16 cellular contexts compared by ENCODE assay signal in the genomic region with DNA sequence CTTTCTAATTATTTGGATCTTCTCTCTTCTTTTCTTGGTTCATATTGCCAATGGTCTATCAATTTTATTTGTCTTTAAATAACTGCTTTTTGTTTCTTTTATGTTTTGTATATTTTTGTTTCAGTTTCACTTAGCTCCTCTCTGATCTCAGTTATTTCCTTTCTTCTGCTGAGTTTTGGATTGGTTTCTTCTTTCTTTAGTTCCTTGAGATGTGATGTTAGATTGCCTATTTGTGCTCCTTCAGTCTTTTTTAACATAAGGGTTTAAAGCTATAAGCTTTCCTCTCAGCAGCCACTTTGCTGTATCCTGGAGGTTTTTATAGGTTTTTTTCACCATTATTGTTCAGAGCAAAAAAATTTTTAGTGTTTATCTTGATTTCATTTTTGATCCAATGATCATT.
"Had no signal": no experiment of that assay in that cellular context is flagged by ENCODE, and none has a peak within 500 bp of the region (broad histone marks: within the 10 kb centered on the region; RNA-seq: fewer than 3 reads in every experiment).

No MANE protein-coding gene starts in this region.

- H3K9me3 ChIP-seq: colonic mucosa, neutrophil, sigmoid colon, SK-N-SH, spleen, tibial artery had no signal

- DNase-seq: activated CD4-positive, alpha-beta T cell treated with anti-CD3 and anti-CD28 coated beads for 48 hours; activated CD8-positive, alpha-beta memory T cell treated with anti-CD3 and anti-CD28 coated beads, Interleukin-2, amount 50 U/mL, for 48 hours; activated effector memory CD4-positive, alpha-beta T cell treated with Interleukin-2 at 50 U/mL for 16 hours; colonic mucosa; islet precursor cell; SHP77; sigmoid colon; SK-N-SH; spleen; stimulated activated CD4-positive, alpha-beta T cell treated with anti-CD3 and anti-CD28 coated beads, Interleukin-1b, Interleukin-23, amount 100 ng/mL, for 48 hours; tibial artery had no signal

- H3K4me3 Mint-ChIP-seq: WTC11 had no signal

- ATAC-seq: esophagus mucosa, WTC11 had no signal

- H3K4me3 ChIP-seq: cardiac muscle cell, colonic mucosa, sigmoid colon, spleen, tibial artery had no signal

- H3K27me3 ChIP-seq: cardiac muscle cell, colonic mucosa, neutrophil, sigmoid colon, spleen, tibial artery had no signal

- H3K27ac ChIP-seq: cardiac muscle cell, colonic mucosa, neutrophil, parathyroid adenoma, sigmoid colon, spleen, tibial artery had no signal

- H3K27ac Mint-ChIP-seq: WTC11 had no signal
